8 cellular contexts compared by ENCODE assay signal in genomic region chr1:215606564-215607168, GRCh38. TPM values are rescaled to one million over a fixed set of nuclear protein-coding genes. Genes with fewer than 3 reads are reported as not detected.
DNase-seq lines count a peak whose midpoint lies in the region; ATAC-seq and TF ChIP-seq lines count a peak whose summit lies in the region.

No MANE protein-coding gene starts in this region.

- ATAC-seq in thoracic aorta (ENCODE audit: insufficient number of reproducible peaks, low FRiP score, low read depth) = no peak

- no peak overlapping the region for H3K4me3 ChIP-seq in thoracic aorta

- peaks cover 0 to 7% of the 10 kb centered on the region in 2 donors for H3K4me1 ChIP-seq in thoracic aorta (ENCODE audit: control insufficient read depth in 1 of 2, low read depth in 2 of 2)

- peak; percentile 41 for TF ChIP-seq CTCF in thoracic aorta (IDR thresholded peaks at IDR 0.05)

- peaks cover 2% of the 10 kb centered on the region for H3K36me3 ChIP-seq in thoracic aorta

- no peaks in the 10 kb centered on the region for H3K27me3 ChIP-seq in thoracic aorta (replicated peaks; ENCODE audit: insufficient read depth)

- H3K27ac ChIP-seq in thoracic aorta = no peak overlapping the region

- no peaks in the 10 kb centered on the region for H3K9me3 ChIP-seq in thoracic aorta

- DNase-seq in NCI-H345 (lab: John Stamatoyannopoulos, UW) = peak; percentile 1
- DNase-seq in NCI-H345 treated with DMSO at 0.1 percent for 48 hours (lab: John Stamatoyannopoulos, UW; ENCODE audit: unreplicated experiment) = no peak
- DNase-seq in LHCN-M2 (ENCODE audit: low read depth) = peak; percentile 20
- peak; percentile 6 to 17 for DNase-seq in dermis microvascular lymphatic vessel endothelial cell (ENCODE audit: low read depth in 2 of 2)
- DNase-seq in thoracic aorta (ENCODE audit: low spot score) = no peak
- no peak for DNase-seq in T-helper 9 cell
- no peak for DNase-seq in NK-92 (lab: John Stamatoyannopoulos, UW; ENCODE audit: unreplicated experiment)
- no peak for DNase-seq in activated CD8-positive, alpha-beta memory T cell treated with anti-CD3 and anti-CD28 coated beads, Interleukin-2, amount 50 U/mL, for 48 hours

RNA-seq across cellular contexts. Expression of gene KCTD3, which starts 39.6 kb away (rescaled TPM):
- total RNA-seq in LHCN-M2 (2014; rRNA removed) (34.8 and 42.1 TPM in 2 replicates), dermis microvascular lymphatic vessel endothelial cell (50.3 and 55.5 TPM in 2 replicates), thoracic aorta (10 to 100 TPM; 31.0 to 50.7 TPM)
- 11.9 TPM for polyA plus RNA-seq in LHCN-M2 (2012)

Comparison
In these comparisons a context has a peak if more than half of its experiments do, and no peak if none do; other contexts are left out.
1. DNase-seq: peak in NCI-H345 (single experiment), LHCN-M2 (single experiment) and dermis microvascular lymphatic vessel endothelial cell (2 of 2); none in NCI-H345 treated with DMSO at 0.1 percent for 48 hours (single experiment), thoracic aorta (single experiment), T-helper 9 cell (single experiment), NK-92 (single experiment) and activated CD8-positive, alpha-beta memory T cell treated with anti-CD3 and anti-CD28 coated beads, Interleukin-2, amount 50 U/mL, for 48 hours (single experiment).